Comparison of ENCODE assay signal across 8 cellular contexts in the genomic region with DNA sequence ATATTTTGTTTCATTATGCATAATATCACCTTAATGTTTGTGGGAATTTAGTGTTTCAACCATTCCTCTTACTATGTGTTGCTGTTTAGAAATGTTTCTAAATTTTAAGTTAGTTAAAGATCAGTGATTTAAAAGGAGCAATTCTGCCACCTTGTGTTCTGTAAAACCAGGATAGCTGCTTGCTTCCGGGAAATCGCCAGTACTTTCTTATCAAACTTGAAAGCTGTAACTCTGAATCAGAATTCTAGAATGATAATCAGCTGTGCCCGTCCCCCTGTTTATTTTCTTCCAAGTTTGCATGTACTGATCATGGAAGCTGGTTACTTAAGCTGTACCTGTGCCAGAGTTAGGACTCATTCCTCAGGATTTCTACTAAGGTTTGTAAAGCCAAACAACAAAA.
A peak's percentile ranks its signal among the peaks of the same experiment; 100 is the strongest.
DNase-seq lines count a peak whose midpoint lies in the region; ATAC-seq, FAIRE-seq and TF ChIP-seq lines count a peak whose summit lies in the region.

No MANE protein-coding gene starts in this region.

- no peak overlapping the region for H3K4me3 ChIP-seq in Panc1 (ENCODE audit: low read depth in 2 of 2, low read length in 2 of 2)
- H3K4me3 ChIP-seq in fibroblast of mammary gland (ENCODE audit: control insufficient read depth, low read depth, low read length) = no peak overlapping the region

- H3K4me1 Mint-ChIP-seq in progenitor cell of endocrine pancreas (ENCODE audit: low read depth) = peaks cover 15% of the 10 kb centered on the region
- no peaks in the 10 kb centered on the region for H3K4me1 Mint-ChIP-seq in activated CD8-positive, alpha-beta T cell treated with anti-CD3 and anti-CD28 coated beads for 36 hours (ENCODE audit: low read depth)

- no peaks in the 10 kb centered on the region for H3K36me3 ChIP-seq in Panc1 (ENCODE audit: control insufficient read depth, insufficient read depth, low read length)

- DNase-seq in Panc1 (ENCODE audit: low read depth, low spot score) (no peak), fibroblast of mammary gland (ENCODE audit: low read depth) (peak; percentile 94), progenitor cell of endocrine pancreas (ENCODE audit: low spot score, unreplicated experiment) (no peak), GM19240 (ENCODE audit: insufficient read length, low spot score) (no peak), NCI-H2081 treated with DMSO at 0.1 percent for 48 hours (lab: John Stamatoyannopoulos, UW) (no peak)
- no peak for DNase-seq in activated CD8-positive, alpha-beta T cell treated with anti-CD3 and anti-CD28 coated beads for 36 hours
- no peak for DNase-seq in stimulated activated CD4-positive, alpha-beta T cell treated with anti-CD3 and anti-CD28 coated beads, Interleukin-1b, Interleukin-23, amount 100 ng/mL, for 48 hours

- no peak overlapping the region for H3K4me3 Mint-ChIP-seq in progenitor cell of endocrine pancreas (ENCODE audit: low read depth)
- H3K4me3 Mint-ChIP-seq in activated CD8-positive, alpha-beta T cell treated with anti-CD3 and anti-CD28 coated beads for 36 hours = no peak overlapping the region

- no peaks in the 10 kb centered on the region for H3K4me1 ChIP-seq in Panc1 (ENCODE audit: control insufficient read depth, insufficient read depth, low read length)

- no peaks in the 10 kb centered on the region for H3K27me3 ChIP-seq in Panc1 (ENCODE audit: control insufficient read depth, insufficient read depth, low read length)

- intact Hi-C loops in Panc1 (cut with micrococcal nuclease; ENCODE audit: unreplicated experiment) = loop anchor here (5.0 to 10.0 kb wide), 4 partner anchors 261 to 1484 kb away; no protein-coding TSS in a partner anchor
- intact Hi-C loops in activated CD8-positive, alpha-beta T cell treated with anti-CD3 and anti-CD28 coated beads for 36 hours (cut with micrococcal nuclease) = no loop called here

- BruUV-seq in Panc1 (replicated peaks; lab: Mats Ljungman, UMichigan) = no TSS peak

- H3K27ac Mint-ChIP-seq in progenitor cell of endocrine pancreas = no peak overlapping the region
- H3K27ac Mint-ChIP-seq in activated CD8-positive, alpha-beta T cell treated with anti-CD3 and anti-CD28 coated beads for 36 hours = no peak overlapping the region

- H3K9me3 ChIP-seq in Panc1 (ENCODE audit: control insufficient read depth, insufficient read depth, low read depth, low read length) = no peaks in the 10 kb centered on the region

- H3K27me3 Mint-ChIP-seq in progenitor cell of endocrine pancreas = no peaks in the 10 kb centered on the region
- H3K27me3 Mint-ChIP-seq in activated CD8-positive, alpha-beta T cell treated with anti-CD3 and anti-CD28 coated beads for 36 hours = no peaks in the 10 kb centered on the region

- TF ChIP-seq CTCF in Panc1 (IDR thresholded peaks at IDR 0.05) (peak; percentile 11; the same call in 1 of the 2 replicates), fibroblast of mammary gland (conservative IDR thresholded peaks at IDR 0.05; ENCODE audit: control insufficient read depth, insufficient read depth, low read depth, low read length) (peak; percentile 53), progenitor cell of endocrine pancreas (IDR thresholded peaks at IDR 0.05; ENCODE audit: unreplicated experiment) (peak; percentile 65)
- TF ChIP-seq CTCF in activated CD8-positive, alpha-beta T cell treated with anti-CD3 and anti-CD28 coated beads for 36 hours (IDR thresholded peaks at IDR 0.05) = no peak

- in situ Hi-C loops in Panc1 (cut with HindIII; ENCODE audit: low pct_unique_long_range_greater_than_20kb, low sequenced_read_pairs) = no loop called here

- H3K27ac ChIP-seq in Panc1 (ENCODE audit: low read length) = no peak overlapping the region

- no peaks in the 10 kb centered on the region for H3K36me3 Mint-ChIP-seq in progenitor cell of endocrine pancreas (ENCODE audit: insufficient read depth)
- no peaks in the 10 kb centered on the region for H3K36me3 Mint-ChIP-seq in activated CD8-positive, alpha-beta T cell treated with anti-CD3 and anti-CD28 coated beads for 36 hours (ENCODE audit: low read depth)

- ATAC-seq in Panc1 = no peak
- ATAC-seq in activated CD8-positive, alpha-beta T cell treated with anti-CD3 and anti-CD28 coated beads for 36 hours = no peak

- CTCF ChIA-PET in Panc1 (lab: Charles Lee) = interaction anchor here (0.6 kb wide), 1 partner anchor 637 kb away, joined by 4 read pairs; no protein-coding TSS in a partner anchor
- CTCF ChIA-PET in activated CD8-positive, alpha-beta T cell treated with anti-CD3 and anti-CD28 coated beads for 36 hours (lab: Charles Lee) = interaction anchor here (0.9 to 1.2 kb wide), 3 partner anchors 9 to 409 kb away, joined by 3 to 5 read pairs (median 3); no protein-coding TSS in a partner anchor

- peak; percentile 88 for FAIRE-seq in G401.6 (lab: Jason Lieb, UNC)

- no peaks in the 10 kb centered on the region for H3K9me3 Mint-ChIP-seq in progenitor cell of endocrine pancreas (ENCODE audit: low read depth)
- H3K9me3 Mint-ChIP-seq in activated CD8-positive, alpha-beta T cell treated with anti-CD3 and anti-CD28 coated beads for 36 hours = no peaks in the 10 kb centered on the region

- POLR2A ChIA-PET in Panc1 (lab: Charles Lee) = no interaction called here
- POLR2A ChIA-PET in activated CD8-positive, alpha-beta T cell treated with anti-CD3 and anti-CD28 coated beads for 36 hours (lab: Charles Lee) = no interaction called here
